In the genomic region with DNA sequence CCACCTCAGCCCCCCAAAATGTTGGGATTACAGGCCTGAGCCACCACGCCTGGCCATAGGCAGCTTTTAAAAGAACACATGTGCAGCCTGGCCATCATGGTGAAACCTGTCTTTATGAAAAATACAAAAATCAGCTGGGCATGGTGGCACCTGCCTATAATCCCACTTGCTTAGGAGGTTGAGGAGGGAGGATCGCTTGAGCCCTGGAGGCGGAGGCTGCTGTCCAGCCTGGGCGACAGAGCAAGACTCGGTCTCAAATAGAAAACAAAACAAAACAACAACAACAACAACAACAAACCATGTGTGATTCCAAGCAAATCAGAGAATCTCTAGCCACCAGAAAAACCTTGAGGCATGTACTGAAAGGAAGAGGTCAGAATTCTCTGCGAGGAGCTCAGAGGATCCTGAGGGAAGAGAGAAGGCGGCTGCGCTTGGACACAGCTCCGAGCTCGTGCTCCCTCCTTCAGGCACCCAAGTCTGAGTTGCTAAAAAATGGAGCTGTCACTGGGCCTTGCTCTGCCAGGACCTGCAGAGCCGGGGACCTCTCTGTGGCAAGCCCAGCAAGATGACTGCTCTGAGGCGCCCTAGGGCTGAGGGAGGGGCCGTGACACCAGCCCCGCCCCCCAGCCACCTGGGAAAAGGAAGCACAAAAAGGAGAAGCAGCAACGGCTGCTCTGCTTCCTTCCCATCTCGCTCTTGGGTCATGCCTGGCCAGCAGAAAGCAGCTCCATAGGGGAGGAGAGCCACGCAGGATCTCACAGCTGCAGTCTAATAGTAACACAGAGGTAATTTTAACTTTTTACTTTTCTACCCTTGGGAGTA, we compare ENCODE assay signal across 1 cellular context.
TF ChIP-seq lines count a peak whose summit lies in the region.

Gene ARL11 (plus strand): TSS at position 677 of the 822 bp plus-strand sequence. CDS start 1,941 bp downstream, outside the sequence.

TF ChIP-seq in SK-N-SH, 30 proteins besides CTCF, POLR2A, EP300 and RAD21 (continued from another document):
- TF ChIP-seq, protein P1, sequence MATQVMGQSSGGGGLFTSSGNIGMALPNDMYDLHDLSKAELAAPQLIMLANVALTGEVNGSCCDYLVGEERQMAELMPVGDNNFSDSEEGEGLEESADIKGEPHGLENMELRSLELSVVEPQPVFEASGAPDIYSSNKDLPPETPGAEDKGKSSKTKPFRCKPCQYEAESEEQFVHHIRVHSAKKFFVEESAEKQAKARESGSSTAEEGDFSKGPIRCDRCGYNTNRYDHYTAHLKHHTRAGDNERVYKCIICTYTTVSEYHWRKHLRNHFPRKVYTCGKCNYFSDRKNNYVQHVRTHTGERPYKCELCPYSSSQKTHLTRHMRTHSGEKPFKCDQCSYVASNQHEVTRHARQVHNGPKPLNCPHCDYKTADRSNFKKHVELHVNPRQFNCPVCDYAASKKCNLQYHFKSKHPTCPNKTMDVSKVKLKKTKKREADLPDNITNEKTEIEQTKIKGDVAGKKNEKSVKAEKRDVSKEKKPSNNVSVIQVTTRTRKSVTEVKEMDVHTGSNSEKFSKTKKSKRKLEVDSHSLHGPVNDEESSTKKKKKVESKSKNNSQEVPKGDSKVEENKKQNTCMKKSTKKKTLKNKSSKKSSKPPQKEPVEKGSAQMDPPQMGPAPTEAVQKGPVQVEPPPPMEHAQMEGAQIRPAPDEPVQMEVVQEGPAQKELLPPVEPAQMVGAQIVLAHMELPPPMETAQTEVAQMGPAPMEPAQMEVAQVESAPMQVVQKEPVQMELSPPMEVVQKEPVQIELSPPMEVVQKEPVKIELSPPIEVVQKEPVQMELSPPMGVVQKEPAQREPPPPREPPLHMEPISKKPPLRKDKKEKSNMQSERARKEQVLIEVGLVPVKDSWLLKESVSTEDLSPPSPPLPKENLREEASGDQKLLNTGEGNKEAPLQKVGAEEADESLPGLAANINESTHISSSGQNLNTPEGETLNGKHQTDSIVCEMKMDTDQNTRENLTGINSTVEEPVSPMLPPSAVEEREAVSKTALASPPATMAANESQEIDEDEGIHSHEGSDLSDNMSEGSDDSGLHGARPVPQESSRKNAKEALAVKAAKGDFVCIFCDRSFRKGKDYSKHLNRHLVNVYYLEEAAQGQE (IDR thresholded peaks at IDR 0.05; ENCODE audit: low read depth, low read length), result no peak
- TF ChIP-seq ZBTB33 (IDR thresholded peaks at IDR 0.05; ENCODE audit: borderline replicate concordance, low read depth), result no peak
- no peak for TF ChIP-seq ELF1 (IDR thresholded peaks at IDR 0.05)
- TF ChIP-seq CHD2 (IDR thresholded peaks at IDR 0.05; ENCODE audit: low read length, partially characterized antibody), result no peak
- TF ChIP-seq GATA2 (CRISPR knock-in tag; IDR thresholded peaks at IDR 0.05), result no peak
- no peak for TF ChIP-seq RCOR1 (IDR thresholded peaks at IDR 0.05; ENCODE audit: low read length)
